Comparison of ENCODE assay signal across 25 cellular contexts in genomic region chr14:54706768-54707167, GRCh38.
"Had no signal": no experiment of that assay in that cellular context is flagged by ENCODE, and none has a peak within 500 bp of the region (broad histone marks: within the 10 kb centered on the region; RNA-seq: fewer than 3 reads in every experiment).

No MANE protein-coding gene starts in this region.

- H2AFZ ChIP-seq: parathyroid adenoma had no signal

- H3K27me3 ChIP-seq: heart right ventricle, right atrium auricular region, vagina had no signal

- H3K36me3 ChIP-seq: vagina had no signal

- ATAC-seq: activated CD8-positive, alpha-beta T cell treated with anti-CD3 and anti-CD28 coated beads for 36 hours; esophagus mucosa; left lobe of liver had no signal

- H3K79me2 ChIP-seq: parathyroid adenoma had no signal

- H3K4me3 ChIP-seq: heart right ventricle, right atrium auricular region, thoracic aorta, vagina had no signal

- H3K4me3 Mint-ChIP-seq: activated B cell treated with CpG ODN at 0.5 μM for 24 hours; activated CD8-positive, alpha-beta T cell treated with anti-CD3 and anti-CD28 coated beads for 36 hours; activated naive CD4-positive, alpha-beta T cell treated with anti-CD3 and anti-CD28 coated beads, Interleukin-2, amount 50 U/mL, for 24 hours; central memory CD8-positive, alpha-beta T cell; dendritic cell treated with granulocyte-macrophage colony-stimulating factor and Interleukin-4, amounts not matched to agents 40 ng/mL and 50 ng/mL, for 4 days; endodermal cell; nephron progenitor cell; stimulated activated naive CD8-positive, alpha-beta T cell treated with anti-CD3 and anti-CD28 coated beads, Interleukin-15, Interleukin-2, amounts not matched to agents 100 ng/mL and 50 ng/mL, for 24 hours; type B pancreatic cell had no signal

- H3K36me3 Mint-ChIP-seq: activated naive CD4-positive, alpha-beta T cell treated with anti-CD3 and anti-CD28 coated beads, Interleukin-2, amount 50 U/mL, for 24 hours; type B pancreatic cell had no signal

- H3K4me1 ChIP-seq: parathyroid adenoma had no signal

- H3K27me3 Mint-ChIP-seq: activated B cell treated with CpG ODN at 0.5 μM for 24 hours; activated naive CD4-positive, alpha-beta T cell treated with anti-CD3 and anti-CD28 coated beads, Interleukin-2, amount 50 U/mL, for 24 hours; dendritic cell treated with granulocyte-macrophage colony-stimulating factor and Interleukin-4, amounts not matched to agents 40 ng/mL and 50 ng/mL, for 4 days; naive B cell; type B pancreatic cell had no signal

- H3K27ac Mint-ChIP-seq: activated B cell treated with CpG ODN at 0.5 μM for 24 hours; activated CD8-positive, alpha-beta T cell treated with anti-CD3 and anti-CD28 coated beads for 36 hours; activated naive CD4-positive, alpha-beta T cell treated with anti-CD3 and anti-CD28 coated beads, Interleukin-2, amount 50 U/mL, for 24 hours; activated T-helper 2 cell treated with anti-CD3 and anti-CD28 coated beads, Interferon-gamma antibody, Interleukin-2, Interleukin-4, amounts not matched to agents 10 μg/mL and 5 μg/mL and 100 μg/mL, durations not matched to agents 14 hours and 24 hours and 36 hours; dendritic cell treated with granulocyte-macrophage colony-stimulating factor and Interleukin-4, amounts not matched to agents 40 ng/mL and 50 ng/mL, for 4 days; endodermal cell; nephron progenitor cell; stimulated activated naive CD8-positive, alpha-beta T cell treated with anti-CD3 and anti-CD28 coated beads, Interleukin-15, Interleukin-2, amounts not matched to agents 100 ng/mL and 50 ng/mL, for 24 hours; type B pancreatic cell had no signal

- H3K9ac ChIP-seq: parathyroid adenoma had no signal

- H3K9me3 Mint-ChIP-seq: activated CD8-positive, alpha-beta T cell treated with anti-CD3 and anti-CD28 coated beads for 36 hours; activated naive CD4-positive, alpha-beta T cell treated with anti-CD3 and anti-CD28 coated beads, Interleukin-2, amount 50 U/mL, for 24 hours; central memory CD8-positive, alpha-beta T cell; dendritic cell treated with granulocyte-macrophage colony-stimulating factor and Interleukin-4, amounts not matched to agents 40 ng/mL and 50 ng/mL, for 4 days; endodermal cell; naive B cell; nephron progenitor cell had no signal

- DNase-seq: activated B cell treated with CpG ODN at 0.5 μM for 24 hours; activated CD4-positive, alpha-beta T cell treated with anti-CD3 and anti-CD28 coated beads, Interleukin-2, amount 50 U/mL, for 1 hour; activated CD8-positive, alpha-beta T cell treated with anti-CD3 and anti-CD28 coated beads for 36 hours; activated T-cell treated with anti-CD3 and anti-CD28 coated beads, Interleukin-2, amount 50 U/mL, for 48 hours; anterior cingulate cortex; endodermal cell; foreskin fibroblast; heart right ventricle; naive B cell; nephron progenitor cell; stimulated activated CD4-positive, alpha-beta T cell treated with anti-CD3 and anti-CD28 coated beads, Interleukin-12 subunit alpha, Interleukin-12 subunit beta, amount 100 ng/mL, for 4 hours; stimulated activated CD4-positive, alpha-beta T cell treated with anti-CD3 and anti-CD28 coated beads, Interleukin-4, amount 100 ng/mL, for 1 hour; T-helper 2 cell had no signal

- H3K9me3 ChIP-seq: heart right ventricle, right atrium auricular region, thoracic aorta, vagina had no signal

- H3K27ac ChIP-seq: parathyroid adenoma, thoracic aorta, vagina had no signal

- H3K4me1 Mint-ChIP-seq: central memory CD8-positive, alpha-beta T cell; endodermal cell; nephron progenitor cell had no signal
